Comparison of ENCODE assay signal across 36 cellular contexts in the genomic region with DNA sequence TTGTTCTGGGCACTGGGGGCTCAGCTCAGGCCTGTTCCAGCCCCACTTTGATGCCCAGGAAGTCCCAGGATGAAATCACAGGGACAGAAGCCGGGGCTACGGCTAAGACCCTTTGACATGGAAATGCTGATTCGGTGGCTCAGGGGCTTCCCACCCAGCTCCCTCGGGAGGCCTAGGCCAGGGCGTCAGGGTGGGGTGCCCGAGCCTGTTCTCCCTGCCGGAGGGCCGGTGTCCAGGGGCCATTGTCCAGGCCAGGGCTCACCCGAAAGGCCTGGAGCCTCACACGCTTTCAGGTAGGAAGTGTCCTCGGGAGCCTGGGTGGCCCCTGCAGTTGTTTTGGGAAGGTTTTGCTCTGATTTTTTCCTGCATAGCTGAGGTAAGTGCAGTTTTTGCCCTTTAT.
"Had no signal": no experiment of that assay in that cellular context is flagged by ENCODE, and none has a peak within 500 bp of the region (broad histone marks: within the 10 kb centered on the region; RNA-seq: fewer than 3 reads in every experiment).

No MANE protein-coding gene starts in this region.

- H3K27ac Mint-ChIP-seq: activated CD4-positive, alpha-beta memory T cell treated with anti-CD3 and anti-CD28 coated beads, Interleukin-2, amount 10 ng/mL, durations not matched to agents 7 days and 5 days; activated CD4-positive, alpha-beta T cell treated with anti-CD3 and anti-CD28 coated beads for 36 hours; activated CD8-positive, alpha-beta memory T cell treated with anti-CD3 and anti-CD28 coated beads, Interleukin-2, amount 10 ng/mL, durations not matched to agents 7 days and 5 days; activated naive CD8-positive, alpha-beta T cell treated with anti-CD3 and anti-CD28 coated beads for 36 hours; activated T-cell treated with anti-CD3 and anti-CD28 coated beads, Interleukin-2, amount 50 U/mL, for 72 hours; activated T-helper 17 cell treated with anti-CD3 and anti-CD28 coated beads, Interleukin-2, amount 50 U/mL, for 72 hours; T-helper 1 cell treated with Interleukin-12 subunit alpha and Interleukin-12 subunit beta and Interleukin-4 antibody, amounts not matched to agents 30 μg/mL and 1 μg/mL, for 36 hours; T-helper 2 cell treated with Interferon-gamma antibody and Interleukin-4, amounts not matched to agents 5 μg/mL and 100 μg/mL, for 36 hours had no signal

- H3K4me1 Mint-ChIP-seq: activated CD4-positive, alpha-beta memory T cell treated with anti-CD3 and anti-CD28 coated beads, Interleukin-2, amount 10 ng/mL, durations not matched to agents 7 days and 5 days; activated CD4-positive, alpha-beta T cell treated with anti-CD3 and anti-CD28 coated beads for 36 hours; activated naive CD8-positive, alpha-beta T cell treated with anti-CD3 and anti-CD28 coated beads for 36 hours; activated T-helper 17 cell treated with anti-CD3 and anti-CD28 coated beads, Interleukin-2, amount 50 U/mL, for 72 hours had no signal

- H3K36me3 Mint-ChIP-seq: activated CD8-positive, alpha-beta memory T cell treated with anti-CD3 and anti-CD28 coated beads, Interleukin-2, amount 10 ng/mL, durations not matched to agents 7 days and 5 days; activated naive CD8-positive, alpha-beta T cell treated with anti-CD3 and anti-CD28 coated beads for 36 hours had no signal

- ATAC-seq: activated CD4-positive, alpha-beta T cell treated with anti-CD3 and anti-CD28 coated beads for 36 hours; activated CD4-positive, CD25-positive, alpha-beta regulatory T cell treated with anti-CD3 and anti-CD28 coated beads, Interleukin-2, amount 50 U/mL, for 24 hours; activated CD8-positive, alpha-beta memory T cell treated with anti-CD3 and anti-CD28 coated beads, Interleukin-2, amount 10 ng/mL, durations not matched to agents 7 days and 5 days; activated T-cell treated with anti-CD3 and anti-CD28 coated beads, Interleukin-2, amount 50 U/mL, for 72 hours; activated T-helper 17 cell treated with anti-CD3 and anti-CD28 coated beads, Interleukin-2, amount 50 U/mL, for 72 hours had no signal

- H3K9me3 Mint-ChIP-seq: activated CD4-positive, alpha-beta memory T cell treated with anti-CD3 and anti-CD28 coated beads, Interleukin-2, amount 10 ng/mL, durations not matched to agents 7 days and 5 days; activated naive CD8-positive, alpha-beta T cell treated with anti-CD3 and anti-CD28 coated beads for 36 hours; activated T-cell treated with anti-CD3 and anti-CD28 coated beads, Interleukin-2, amount 50 U/mL, for 72 hours; activated T-helper 17 cell treated with anti-CD3 and anti-CD28 coated beads, Interleukin-2, amount 50 U/mL, for 72 hours; T-helper 1 cell treated with Interleukin-12 subunit alpha and Interleukin-12 subunit beta and Interleukin-4 antibody, amounts not matched to agents 30 μg/mL and 1 μg/mL, for 36 hours; T-helper 2 cell treated with Interferon-gamma antibody and Interleukin-4, amounts not matched to agents 5 μg/mL and 100 μg/mL, for 36 hours had no signal

- H3K36me3 ChIP-seq: brain microvascular endothelial cell, SJSA1 had no signal

- H2AFZ ChIP-seq: PC-9 had no signal

- H3K27me3 ChIP-seq: brain microvascular endothelial cell, SJSA1 had no signal

- H3K9ac ChIP-seq: KMS-11, SK-N-SH had no signal

- DNase-seq: activated CD4-positive, alpha-beta memory T cell treated with anti-CD3 and anti-CD28 coated beads, Interleukin-2, amount 10 ng/mL, durations not matched to agents 7 days and 5 days; activated CD4-positive, alpha-beta T cell treated with anti-CD3 and anti-CD28 coated beads for 36 hours; activated CD4-positive, alpha-beta T cell treated with anti-CD3 and anti-CD28 coated beads, Interleukin-2, amount 50 U/mL, for 1 hour; activated CD8-positive, alpha-beta memory T cell treated with anti-CD3 and anti-CD28 coated beads for 24 hours; activated CD8-positive, alpha-beta memory T cell treated with anti-CD3 and anti-CD28 coated beads, Interleukin-2, amount 10 ng/mL, durations not matched to agents 7 days and 5 days; activated CD8-positive, alpha-beta memory T cell treated with anti-CD3 and anti-CD28 coated beads, Interleukin-2, amount 50 U/mL, for 48 hours; activated effector memory CD4-positive, alpha-beta T cell treated with anti-CD3 and anti-CD28 coated beads, Interleukin-2, amount 50 U/mL, for 16 hours; activated naive CD4-positive, alpha-beta T cell; activated naive CD4-positive, alpha-beta T cell treated with anti-CD3 and anti-CD28 coated beads, Interleukin-2, amount 50 U/mL, for 16 hours; activated naive CD8-positive, alpha-beta T cell treated with anti-CD3 and anti-CD28 coated beads for 36 hours; activated T-cell treated with anti-CD3 and anti-CD28 coated beads, Interleukin-2, amount 50 U/mL, for 72 hours; amniotic stem cell; aorta; brain microvascular endothelial cell; central memory CD4-positive, alpha-beta T cell; MM.1S; MV-4-11; NCI-H1092; NCI-H146; NCI-H187; NCI-H2029 treated with DMSO at 0.1 percent for 48 hours; NCI-H2107; NCI-H2171; NCI-H510A; NCI-H526; NCI-H748 treated with DMSO at 0.1 percent for 48 hours; NK-92 treated with Interleukin-12 subunit alpha and Interleukin-12 subunit beta, amount 100 ng/mL, for 24 hours; PC-9; SHP77 treated with DMSO at 0.1 percent for 48 hours; SK-N-SH had no signal

- H3K4me2 ChIP-seq: KMS-11, PC-9, SK-N-SH had no signal

- H3K4me3 Mint-ChIP-seq: activated CD4-positive, alpha-beta memory T cell treated with anti-CD3 and anti-CD28 coated beads, Interleukin-2, amount 10 ng/mL, durations not matched to agents 7 days and 5 days; activated CD4-positive, alpha-beta T cell treated with anti-CD3 and anti-CD28 coated beads for 36 hours; activated CD8-positive, alpha-beta memory T cell treated with anti-CD3 and anti-CD28 coated beads, Interleukin-2, amount 10 ng/mL, durations not matched to agents 7 days and 5 days; activated naive CD8-positive, alpha-beta T cell treated with anti-CD3 and anti-CD28 coated beads for 36 hours; activated T-cell treated with anti-CD3 and anti-CD28 coated beads, Interleukin-2, amount 50 U/mL, for 72 hours; activated T-helper 17 cell treated with anti-CD3 and anti-CD28 coated beads, Interleukin-2, amount 50 U/mL, for 72 hours; T-helper 1 cell treated with Interleukin-12 subunit alpha and Interleukin-12 subunit beta and Interleukin-4 antibody, amounts not matched to agents 30 μg/mL and 1 μg/mL, for 36 hours; T-helper 2 cell treated with Interferon-gamma antibody and Interleukin-4, amounts not matched to agents 5 μg/mL and 100 μg/mL, for 36 hours had no signal

- H3K9me3 ChIP-seq: SJSA1, SK-N-SH had no signal

- H3K27ac ChIP-seq: brain microvascular endothelial cell, KMS-11, PC-9, SJSA1 had no signal

- H3K4me3 ChIP-seq: PC-9, SJSA1 had no signal

- H3K9me2 ChIP-seq: SK-N-SH had no signal
